1 cellular context compared by ENCODE assay signal in the genomic region with DNA sequence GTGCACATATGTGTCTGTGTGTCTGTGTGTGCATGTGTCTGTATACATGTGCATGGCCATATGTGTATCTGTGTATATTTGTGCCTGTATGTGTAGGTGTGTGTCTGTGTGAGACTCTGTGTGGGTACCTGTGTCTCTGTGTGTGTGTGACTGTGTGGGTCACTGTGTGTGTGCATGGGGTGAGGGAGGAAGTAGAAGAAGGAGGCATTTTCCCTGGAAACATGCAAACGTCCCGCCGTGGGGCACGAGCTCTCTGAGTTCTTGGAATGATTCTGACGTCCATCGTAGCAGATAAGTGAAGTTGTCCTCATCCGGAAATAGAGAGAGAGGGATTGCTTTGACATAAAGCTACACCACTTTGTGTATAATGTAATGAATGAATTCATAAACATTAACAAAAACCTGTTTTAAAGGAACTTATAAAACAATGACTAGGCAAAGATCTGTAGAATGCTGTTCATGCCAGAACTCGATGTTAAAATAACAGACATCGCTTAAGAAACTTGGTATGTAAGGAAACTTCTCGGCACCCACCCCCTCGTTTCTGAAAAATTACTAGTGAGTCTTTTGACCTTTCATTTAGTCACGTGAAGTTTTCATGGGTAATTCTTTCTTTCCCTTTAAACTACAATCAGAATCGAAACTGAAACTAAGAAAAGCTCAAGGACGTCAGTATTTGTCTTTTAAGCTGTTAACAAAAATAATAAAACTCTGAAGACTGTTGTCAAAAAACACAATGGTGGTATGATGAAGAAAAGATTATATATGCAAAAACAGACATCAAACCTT.
TF ChIP-seq lines count a peak whose summit lies in the region.

No MANE protein-coding gene starts in this region.

TF ChIP-seq in GM12878, 131 proteins besides CTCF, POLR2A, EP300 and RAD21 (continued from another document):
- TF ChIP-seq, protein P1, sequence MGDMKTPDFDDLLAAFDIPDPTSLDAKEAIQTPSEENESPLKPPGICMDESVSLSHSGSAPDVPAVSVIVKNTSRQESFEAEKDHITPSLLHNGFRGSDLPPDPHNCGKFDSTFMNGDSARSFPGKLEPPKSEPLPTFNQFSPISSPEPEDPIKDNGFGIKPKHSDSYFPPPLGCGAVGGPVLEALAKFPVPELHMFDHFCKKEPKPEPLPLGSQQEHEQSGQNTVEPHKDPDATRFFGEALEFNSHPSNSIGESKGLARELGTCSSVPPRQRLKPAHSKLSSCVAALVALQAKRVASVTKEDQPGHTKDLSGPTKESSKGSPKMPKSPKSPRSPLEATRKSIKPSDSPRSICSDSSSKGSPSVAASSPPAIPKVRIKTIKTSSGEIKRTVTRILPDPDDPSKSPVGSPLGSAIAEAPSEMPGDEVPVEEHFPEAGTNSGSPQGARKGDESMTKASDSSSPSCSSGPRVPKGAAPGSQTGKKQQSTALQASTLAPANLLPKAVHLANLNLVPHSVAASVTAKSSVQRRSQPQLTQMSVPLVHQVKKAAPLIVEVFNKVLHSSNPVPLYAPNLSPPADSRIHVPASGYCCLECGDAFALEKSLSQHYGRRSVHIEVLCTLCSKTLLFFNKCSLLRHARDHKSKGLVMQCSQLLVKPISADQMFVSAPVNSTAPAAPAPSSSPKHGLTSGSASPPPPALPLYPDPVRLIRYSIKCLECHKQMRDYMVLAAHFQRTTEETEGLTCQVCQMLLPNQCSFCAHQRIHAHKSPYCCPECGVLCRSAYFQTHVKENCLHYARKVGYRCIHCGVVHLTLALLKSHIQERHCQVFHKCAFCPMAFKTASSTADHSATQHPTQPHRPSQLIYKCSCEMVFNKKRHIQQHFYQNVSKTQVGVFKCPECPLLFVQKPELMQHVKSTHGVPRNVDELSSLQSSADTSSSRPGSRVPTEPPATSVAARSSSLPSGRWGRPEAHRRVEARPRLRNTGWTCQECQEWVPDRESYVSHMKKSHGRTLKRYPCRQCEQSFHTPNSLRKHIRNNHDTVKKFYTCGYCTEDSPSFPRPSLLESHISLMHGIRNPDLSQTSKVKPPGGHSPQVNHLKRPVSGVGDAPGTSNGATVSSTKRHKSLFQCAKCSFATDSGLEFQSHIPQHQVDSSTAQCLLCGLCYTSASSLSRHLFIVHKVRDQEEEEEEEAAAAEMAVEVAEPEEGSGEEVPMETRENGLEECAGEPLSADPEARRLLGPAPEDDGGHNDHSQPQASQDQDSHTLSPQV (IDR thresholded peaks at IDR 0.05): peak; percentile 72; the same call in 1 of the 2 replicates
- TF ChIP-seq SREBF2 (IDR thresholded peaks at IDR 0.05; ENCODE audit: low read length) (no peak), IRF4 (IDR thresholded peaks at IDR 0.05; ENCODE audit: low read depth, low read length) (no peak), MTA3 (IDR thresholded peaks at IDR 0.05; ENCODE audit: borderline replicate concordance, low read length) (no peak), NFIC (IDR thresholded peaks at IDR 0.05; ENCODE audit: low read depth, low read length) (peak; percentile 40; the same call in 1 of the 2 replicates), SMAD5 (IDR thresholded peaks at IDR 0.05; ENCODE audit: low read depth) (no peak), IKZF2 (IDR thresholded peaks at IDR 0.05) (peak; percentile 19 to 39; a peak in 2 of 4 replicates), NR2F1 (conservative IDR thresholded peaks at IDR 0.05) (peak; percentile 81), KDM1A (IDR thresholded peaks at IDR 0.05; ENCODE audit: borderline replicate concordance) (no peak), MEF2A (IDR thresholded peaks at IDR 0.05; ENCODE audit: insufficient read depth, low read depth, low read length) (no peak), ATF7 (IDR thresholded peaks at IDR 0.05; ENCODE audit: low read depth) (peak; percentile 64), NR2C1 (IDR thresholded peaks at IDR 0.05) (peak; percentile 73), ETV6 (conservative IDR thresholded peaks at IDR 0.05 in 1 of 2, IDR thresholded peaks at IDR 0.05 in 1 of 2; ENCODE audit: borderline replicate concordance in 1 of 2, low read depth in 1 of 2) (no peak), BHLHE40 (IDR thresholded peaks at IDR 0.05; ENCODE audit: borderline replicate concordance in 1 of 2, low read depth in 2 of 2, low read length in 1 of 2) (peak; percentile 84 to 92), JUNB (IDR thresholded peaks at IDR 0.05) (no peak), HDGF (IDR thresholded peaks at IDR 0.05) (peak; percentile 92; the same call in 1 of the 2 replicates), RAD51 (IDR thresholded peaks at IDR 0.05) (peak; percentile 92)
- TF ChIP-seq, protein P2, sequence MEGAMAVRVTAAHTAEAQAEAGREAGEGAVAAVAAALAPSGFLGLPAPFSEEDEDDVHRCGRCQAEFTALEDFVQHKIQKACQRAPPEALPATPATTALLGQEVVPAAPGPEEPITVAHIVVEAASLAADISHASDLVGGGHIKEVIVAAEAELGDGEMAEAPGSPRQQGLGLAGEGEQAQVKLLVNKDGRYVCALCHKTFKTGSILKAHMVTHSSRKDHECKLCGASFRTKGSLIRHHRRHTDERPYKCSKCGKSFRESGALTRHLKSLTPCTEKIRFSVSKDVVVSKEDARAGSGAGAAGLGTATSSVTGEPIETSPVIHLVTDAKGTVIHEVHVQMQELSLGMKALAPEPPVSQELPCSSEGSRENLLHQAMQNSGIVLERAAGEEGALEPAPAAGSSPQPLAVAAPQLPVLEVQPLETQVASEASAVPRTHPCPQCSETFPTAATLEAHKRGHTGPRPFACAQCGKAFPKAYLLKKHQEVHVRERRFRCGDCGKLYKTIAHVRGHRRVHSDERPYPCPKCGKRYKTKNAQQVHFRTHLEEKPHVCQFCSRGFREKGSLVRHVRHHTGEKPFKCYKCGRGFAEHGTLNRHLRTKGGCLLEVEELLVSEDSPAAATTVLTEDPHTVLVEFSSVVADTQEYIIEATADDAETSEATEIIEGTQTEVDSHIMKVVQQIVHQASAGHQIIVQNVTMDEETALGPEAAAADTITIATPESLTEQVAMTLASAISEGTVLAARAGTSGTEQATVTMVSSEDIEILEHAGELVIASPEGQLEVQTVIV (IDR thresholded peaks at IDR 0.05; ENCODE audit: borderline replicate concordance, partially characterized antibody): no peak
- TF ChIP-seq, protein P3, sequence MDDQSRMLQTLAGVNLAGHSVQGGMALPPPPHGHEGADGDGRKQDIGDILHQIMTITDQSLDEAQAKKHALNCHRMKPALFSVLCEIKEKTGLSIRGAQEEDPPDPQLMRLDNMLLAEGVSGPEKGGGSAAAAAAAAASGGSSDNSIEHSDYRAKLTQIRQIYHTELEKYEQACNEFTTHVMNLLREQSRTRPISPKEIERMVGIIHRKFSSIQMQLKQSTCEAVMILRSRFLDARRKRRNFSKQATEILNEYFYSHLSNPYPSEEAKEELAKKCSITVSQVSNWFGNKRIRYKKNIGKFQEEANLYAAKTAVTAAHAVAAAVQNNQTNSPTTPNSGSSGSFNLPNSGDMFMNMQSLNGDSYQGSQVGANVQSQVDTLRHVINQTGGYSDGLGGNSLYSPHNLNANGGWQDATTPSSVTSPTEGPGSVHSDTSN (IDR thresholded peaks at IDR 0.05; ENCODE audit: insufficient replicate concordance, low read depth, low read length): no peak
- TF ChIP-seq, protein P4, sequence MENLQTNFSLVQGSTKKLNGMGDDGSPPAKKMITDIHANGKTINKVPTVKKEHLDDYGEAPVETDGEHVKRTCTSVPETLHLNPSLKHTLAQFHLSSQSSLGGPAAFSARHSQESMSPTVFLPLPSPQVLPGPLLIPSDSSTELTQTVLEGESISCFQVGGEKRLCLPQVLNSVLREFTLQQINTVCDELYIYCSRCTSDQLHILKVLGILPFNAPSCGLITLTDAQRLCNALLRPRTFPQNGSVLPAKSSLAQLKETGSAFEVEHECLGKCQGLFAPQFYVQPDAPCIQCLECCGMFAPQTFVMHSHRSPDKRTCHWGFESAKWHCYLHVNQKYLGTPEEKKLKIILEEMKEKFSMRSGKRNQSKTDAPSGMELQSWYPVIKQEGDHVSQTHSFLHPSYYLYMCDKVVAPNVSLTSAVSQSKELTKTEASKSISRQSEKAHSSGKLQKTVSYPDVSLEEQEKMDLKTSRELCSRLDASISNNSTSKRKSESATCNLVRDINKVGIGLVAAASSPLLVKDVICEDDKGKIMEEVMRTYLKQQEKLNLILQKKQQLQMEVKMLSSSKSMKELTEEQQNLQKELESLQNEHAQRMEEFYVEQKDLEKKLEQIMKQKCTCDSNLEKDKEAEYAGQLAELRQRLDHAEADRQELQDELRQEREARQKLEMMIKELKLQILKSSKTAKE (IDR thresholded peaks at IDR 0.05; ENCODE audit: low read depth, poor library complexity, severe bottlenecking): peak; percentile 38
- TF ChIP-seq, protein P5, sequence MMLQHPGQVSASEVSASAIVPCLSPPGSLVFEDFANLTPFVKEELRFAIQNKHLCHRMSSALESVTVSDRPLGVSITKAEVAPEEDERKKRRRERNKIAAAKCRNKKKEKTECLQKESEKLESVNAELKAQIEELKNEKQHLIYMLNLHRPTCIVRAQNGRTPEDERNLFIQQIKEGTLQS (IDR thresholded peaks at IDR 0.05; ENCODE audit: borderline replicate concordance, extremely low read depth, low read depth, low read length): no peak
- TF ChIP-seq, protein P6, sequence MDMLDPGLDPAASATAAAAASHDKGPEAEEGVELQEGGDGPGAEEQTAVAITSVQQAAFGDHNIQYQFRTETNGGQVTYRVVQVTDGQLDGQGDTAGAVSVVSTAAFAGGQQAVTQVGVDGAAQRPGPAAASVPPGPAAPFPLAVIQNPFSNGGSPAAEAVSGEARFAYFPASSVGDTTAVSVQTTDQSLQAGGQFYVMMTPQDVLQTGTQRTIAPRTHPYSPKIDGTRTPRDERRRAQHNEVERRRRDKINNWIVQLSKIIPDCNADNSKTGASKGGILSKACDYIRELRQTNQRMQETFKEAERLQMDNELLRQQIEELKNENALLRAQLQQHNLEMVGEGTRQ (IDR thresholded peaks at IDR 0.05; ENCODE audit: borderline replicate concordance, low read depth, low read length): peak; percentile 52; the same call in 1 of the 2 replicates
- TF ChIP-seq, protein P7, sequence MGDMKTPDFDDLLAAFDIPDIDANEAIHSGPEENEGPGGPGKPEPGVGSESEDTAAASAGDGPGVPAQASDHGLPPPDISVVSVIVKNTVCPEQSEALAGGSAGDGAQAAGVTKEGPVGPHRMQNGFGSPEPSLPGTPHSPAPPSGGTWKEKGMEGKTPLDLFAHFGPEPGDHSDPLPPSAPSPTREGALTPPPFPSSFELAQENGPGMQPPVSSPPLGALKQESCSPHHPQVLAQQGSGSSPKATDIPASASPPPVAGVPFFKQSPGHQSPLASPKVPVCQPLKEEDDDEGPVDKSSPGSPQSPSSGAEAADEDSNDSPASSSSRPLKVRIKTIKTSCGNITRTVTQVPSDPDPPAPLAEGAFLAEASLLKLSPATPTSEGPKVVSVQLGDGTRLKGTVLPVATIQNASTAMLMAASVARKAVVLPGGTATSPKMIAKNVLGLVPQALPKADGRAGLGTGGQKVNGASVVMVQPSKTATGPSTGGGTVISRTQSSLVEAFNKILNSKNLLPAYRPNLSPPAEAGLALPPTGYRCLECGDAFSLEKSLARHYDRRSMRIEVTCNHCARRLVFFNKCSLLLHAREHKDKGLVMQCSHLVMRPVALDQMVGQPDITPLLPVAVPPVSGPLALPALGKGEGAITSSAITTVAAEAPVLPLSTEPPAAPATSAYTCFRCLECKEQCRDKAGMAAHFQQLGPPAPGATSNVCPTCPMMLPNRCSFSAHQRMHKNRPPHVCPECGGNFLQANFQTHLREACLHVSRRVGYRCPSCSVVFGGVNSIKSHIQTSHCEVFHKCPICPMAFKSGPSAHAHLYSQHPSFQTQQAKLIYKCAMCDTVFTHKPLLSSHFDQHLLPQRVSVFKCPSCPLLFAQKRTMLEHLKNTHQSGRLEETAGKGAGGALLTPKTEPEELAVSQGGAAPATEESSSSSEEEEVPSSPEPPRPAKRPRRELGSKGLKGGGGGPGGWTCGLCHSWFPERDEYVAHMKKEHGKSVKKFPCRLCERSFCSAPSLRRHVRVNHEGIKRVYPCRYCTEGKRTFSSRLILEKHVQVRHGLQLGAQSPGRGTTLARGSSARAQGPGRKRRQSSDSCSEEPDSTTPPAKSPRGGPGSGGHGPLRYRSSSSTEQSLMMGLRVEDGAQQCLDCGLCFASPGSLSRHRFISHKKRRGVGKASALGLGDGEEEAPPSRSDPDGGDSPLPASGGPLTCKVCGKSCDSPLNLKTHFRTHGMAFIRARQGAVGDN (IDR thresholded peaks at IDR 0.05): peak; percentile 50; the same call in 1 of the 2 replicates
- TF ChIP-seq, protein P8, sequence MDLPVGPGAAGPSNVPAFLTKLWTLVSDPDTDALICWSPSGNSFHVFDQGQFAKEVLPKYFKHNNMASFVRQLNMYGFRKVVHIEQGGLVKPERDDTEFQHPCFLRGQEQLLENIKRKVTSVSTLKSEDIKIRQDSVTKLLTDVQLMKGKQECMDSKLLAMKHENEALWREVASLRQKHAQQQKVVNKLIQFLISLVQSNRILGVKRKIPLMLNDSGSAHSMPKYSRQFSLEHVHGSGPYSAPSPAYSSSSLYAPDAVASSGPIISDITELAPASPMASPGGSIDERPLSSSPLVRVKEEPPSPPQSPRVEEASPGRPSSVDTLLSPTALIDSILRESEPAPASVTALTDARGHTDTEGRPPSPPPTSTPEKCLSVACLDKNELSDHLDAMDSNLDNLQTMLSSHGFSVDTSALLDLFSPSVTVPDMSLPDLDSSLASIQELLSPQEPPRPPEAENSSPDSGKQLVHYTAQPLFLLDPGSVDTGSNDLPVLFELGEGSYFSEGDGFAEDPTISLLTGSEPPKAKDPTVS (IDR thresholded peaks at IDR 0.05; ENCODE audit: low read depth, low read length): no peak
